14 cellular contexts compared by ENCODE assay signal in the genomic region with DNA sequence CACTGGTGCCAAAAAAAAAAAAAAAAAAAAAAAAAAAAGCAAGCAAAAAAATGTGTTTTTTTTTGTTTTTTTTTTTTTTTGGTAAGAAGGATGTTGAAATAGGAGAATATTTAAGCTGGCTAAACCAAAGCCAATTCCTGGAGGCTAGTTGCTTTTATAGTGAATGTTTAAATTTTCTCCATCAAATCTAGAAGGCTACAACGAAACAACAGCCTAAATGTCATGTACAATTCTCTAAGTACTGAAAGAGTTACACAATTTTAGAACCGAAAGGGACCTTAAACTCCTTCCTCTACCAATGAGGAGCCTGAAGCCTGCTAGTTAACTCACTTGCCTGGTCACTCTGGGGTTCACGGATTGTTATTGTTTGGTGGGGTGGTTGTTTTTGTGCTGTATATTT. TPM values are rescaled to one million over a fixed set of nuclear protein-coding genes. Genes with fewer than 3 reads are reported as not detected.
DNase-seq lines count a peak whose midpoint lies in the region; ATAC-seq, FAIRE-seq and TF ChIP-seq lines count a peak whose summit lies in the region.
"Had no signal": no experiment of that assay in that cellular context is flagged by ENCODE, and none has a peak within 500 bp of the region (broad histone marks: within the 10 kb centered on the region; RNA-seq: fewer than 3 reads in every experiment).

No MANE protein-coding gene starts in this region.

- no peak overlapping the region for H3K27ac Mint-ChIP-seq in stimulated activated memory B cell treated with anti-CD40 and anti-IgM and Interleukin-4, amounts not matched to agents 10 μg/mL and 1 μg/mL and 100 μg/mL, for 72 hours
- H3K27ac Mint-ChIP-seq: activated CD8-positive, alpha-beta memory T cell treated with anti-CD3 and anti-CD28 coated beads, Interleukin-2, amount 10 ng/mL, durations not matched to agents 7 days and 5 days had no signal

- peaks cover 23% of the 10 kb centered on the region for H3K4me1 Mint-ChIP-seq in stimulated activated memory B cell treated with anti-CD40 and anti-IgM and Interleukin-4, amounts not matched to agents 10 μg/mL and 1 μg/mL and 100 μg/mL, for 72 hours

- TF ChIP-seq POLR2A in body of pancreas (IDR thresholded peaks at IDR 0.05) (no peak), spleen (IDR thresholded peaks at IDR 0.05) (no peak)

- H3K4me3 Mint-ChIP-seq in stimulated activated memory B cell treated with anti-CD40 and anti-IgM and Interleukin-4, amounts not matched to agents 10 μg/mL and 1 μg/mL and 100 μg/mL, for 72 hours, result no peak overlapping the region
- H3K4me3 Mint-ChIP-seq: activated CD8-positive, alpha-beta memory T cell treated with anti-CD3 and anti-CD28 coated beads, Interleukin-2, amount 10 ng/mL, durations not matched to agents 7 days and 5 days had no signal

- intact Hi-C loops in body of pancreas (cut with DNase I), result no loop called here
- intact Hi-C loops in spleen (cut with DNase I; ENCODE audit: low total_unique reads), result no loop called here

- no peaks in the 10 kb centered on the region for H3K36me3 Mint-ChIP-seq in stimulated activated memory B cell treated with anti-CD40 and anti-IgM and Interleukin-4, amounts not matched to agents 10 μg/mL and 1 μg/mL and 100 μg/mL, for 72 hours
- H3K36me3 Mint-ChIP-seq: activated CD8-positive, alpha-beta memory T cell treated with anti-CD3 and anti-CD28 coated beads, Interleukin-2, amount 10 ng/mL, durations not matched to agents 7 days and 5 days had no signal

- H3K4me3 ChIP-seq in HUES6 (ENCODE audit: low read depth, low read length) (peak overlapping the region; percentile 94; the same call in 1 of the 2 replicates), body of pancreas (no peak overlapping the region), keratinocyte (ENCODE audit: control insufficient read depth in 2 of 3, extremely low read depth in 1 of 3, insufficient read depth in 2 of 3, low read depth in 1 of 3, low read length in 3 of 3) (peak overlapping the region in 2 of 3 experiments; percentile 86 to 94), spleen (no peak overlapping the region)

- peak overlapping the region; percentile 50 for H2AFZ ChIP-seq in keratinocyte (ENCODE audit: control insufficient read depth, low read length)

- H3K27ac ChIP-seq in HUES6 (ENCODE audit: low read depth, low read length) (no peak overlapping the region), body of pancreas (peak overlapping the region; percentile 52 to 92 (median 90)), keratinocyte (ENCODE audit: control insufficient read depth, insufficient read depth, low read length) (peak overlapping the region; percentile 56), spleen (peak overlapping the region in 5 of 8 donors; percentile 16 to 85 (median 33))

- TF ChIP-seq CTCF in body of pancreas (IDR thresholded peaks at IDR 0.05) (no peak), keratinocyte (optimal IDR thresholded peaks at IDR 0.05 in 1 of 3, IDR thresholded peaks at IDR 0.05 in 1 of 3, conservative IDR thresholded peaks at IDR 0.05 in 1 of 3; ENCODE audit: extremely low read depth in 1 of 3, insufficient read depth in 2 of 3, low read length in 3 of 3) (no peak), spleen (IDR thresholded peaks at IDR 0.05 in 8 of 11, conservative IDR thresholded peaks at IDR 0.05 in 3 of 11) (no peak), D721Med (IDR thresholded peaks at IDR 0.05; ENCODE audit: insufficient read depth, missing control alignments) (no peak)

- FAIRE-seq in keratinocyte (lab: Jason Lieb, UNC), result no peak
- no peak for FAIRE-seq in frontal cortex (lab: Jason Lieb, UNC)
- FAIRE-seq in D721Med (lab: Jason Lieb, UNC), result no peak

- WGBS in body of pancreas, 2 donors, result 10 to 12% methylated on average over 3 of the region's 3 CpGs
- 47 to 73% (median 48%) methylated on average over 3 of the region's 3 CpGs for WGBS in spleen, 5 donors

- H3K9me3 Mint-ChIP-seq in stimulated activated memory B cell treated with anti-CD40 and anti-IgM and Interleukin-4, amounts not matched to agents 10 μg/mL and 1 μg/mL and 100 μg/mL, for 72 hours, result no peaks in the 10 kb centered on the region

- no peaks in the 10 kb centered on the region for H4K20me1 ChIP-seq in keratinocyte (ENCODE audit: control insufficient read depth, extremely low read depth, insufficient read depth, low read length)

- dilution Hi-C loops in keratinocyte (cut with MboI; ENCODE audit: extremely low pct_ligation_motif_present, low sequenced_read_pairs), result no loop called here

- H3K36me3 ChIP-seq in HUES6 (ENCODE audit: control insufficient read depth, insufficient read depth, low read length) (no peaks in the 10 kb centered on the region; the same call in 1 of the 2 replicates), body of pancreas (replicated peaks in 1 of 2; ENCODE audit: insufficient read depth in 1 of 2, low read depth in 2 of 2) (no peaks in the 10 kb centered on the region), keratinocyte (ENCODE audit: control insufficient read depth in 2 of 2, extremely low read depth in 1 of 2, insufficient read depth in 2 of 2, low read length in 2 of 2) (peaks cover 0 to 2% of the 10 kb centered on the region in 2 experiments), spleen (peaks cover 0 to 5% (median 0%) of the 10 kb centered on the region in 6 donors)

- ATAC-seq in body of pancreas, result no peak
- no peak for ATAC-seq in stimulated activated memory B cell treated with anti-CD40 and anti-IgM and Interleukin-4, amounts not matched to agents 10 μg/mL and 1 μg/mL and 100 μg/mL, for 72 hours
- no peak for ATAC-seq in HG03460 (IDR thresholded peaks at IDR 0.05; ENCODE audit: unreplicated experiment)
- ATAC-seq: activated CD8-positive, alpha-beta memory T cell treated with anti-CD3 and anti-CD28 coated beads, Interleukin-2, amount 10 ng/mL, durations not matched to agents 7 days and 5 days; left ventricle myocardium superior; right cardiac atrium had no signal

- no peak for DNase-seq in body of pancreas
- no peak for DNase-seq in keratinocyte (ENCODE audit: low read depth, low spot score)
- no peak for DNase-seq in spleen
- DNase-seq in frontal cortex (ENCODE audit: low spot score in 2 of 2), result no peak
- no peak for DNase-seq in D721Med (ENCODE audit: insufficient read length, low spot score)
- DNase-seq: activated CD8-positive, alpha-beta memory T cell treated with anti-CD3 and anti-CD28 coated beads, Interleukin-2, amount 10 ng/mL, durations not matched to agents 7 days and 5 days; aorta; left ventricle myocardium superior; NCI-H1105; right cardiac atrium had no signal

- H3K9ac ChIP-seq in HUES6 (ENCODE audit: low read length) (no peak overlapping the region), keratinocyte (ENCODE audit: control insufficient read depth, extremely low read depth, insufficient read depth, low read length) (peak overlapping the region; percentile 87)

- H3K4me1 ChIP-seq in HUES6 (ENCODE audit: control insufficient read depth, insufficient read depth, low read length), result peaks cover 30% of the 10 kb centered on the region
- peaks cover 55% of the 10 kb centered on the region for H3K4me1 ChIP-seq in body of pancreas
- peaks cover 49% of the 10 kb centered on the region for H3K4me1 ChIP-seq in keratinocyte (ENCODE audit: control insufficient read depth, extremely low read depth, insufficient read depth, low read length)
- peaks cover 0 to 58% (median 19%) of the 10 kb centered on the region in 6 donors for H3K4me1 ChIP-seq in spleen

- peaks cover 63% of the 10 kb centered on the region for H3K27me3 Mint-ChIP-seq in stimulated activated memory B cell treated with anti-CD40 and anti-IgM and Interleukin-4, amounts not matched to agents 10 μg/mL and 1 μg/mL and 100 μg/mL, for 72 hours

- peaks cover 53% of the 10 kb centered on the region for H3K79me2 ChIP-seq in keratinocyte (ENCODE audit: control insufficient read depth, insufficient read depth, low read length)

- H3K9me1 ChIP-seq in keratinocyte (ENCODE audit: control insufficient read depth, extremely low read depth, insufficient read depth, low read length), result no peaks in the 10 kb centered on the region

- peaks cover 51% of the 10 kb centered on the region for H3K27me3 ChIP-seq in HUES6 (ENCODE audit: control insufficient read depth, insufficient read depth, low read length)
- no peaks in the 10 kb centered on the region for H3K27me3 ChIP-seq in body of pancreas
- no peaks in the 10 kb centered on the region for H3K27me3 ChIP-seq in keratinocyte (ENCODE audit: control insufficient read depth, extremely low read depth, insufficient read depth, low read length)
- H3K27me3 ChIP-seq in spleen (replicated peaks in 1 of 7), result peaks cover 0 to 43% (median 5%) of the 10 kb centered on the region in 7 donors

- H3K4me2 ChIP-seq in keratinocyte (ENCODE audit: control insufficient read depth, extremely low read depth, insufficient read depth, low read depth, low read length), result peak overlapping the region; percentile 95

- H3K9me3 ChIP-seq in HUES6 (ENCODE audit: control insufficient read depth, insufficient read depth, low read depth, low read length), result no peaks in the 10 kb centered on the region
- H3K9me3 ChIP-seq in body of pancreas, result no peaks in the 10 kb centered on the region
- H3K9me3 ChIP-seq in keratinocyte (ENCODE audit: control insufficient read depth, low read depth, low read length), result no peaks in the 10 kb centered on the region
- no peaks in the 10 kb centered on the region for H3K9me3 ChIP-seq in spleen

RNA-seq across cellular contexts. Expression of gene WLS, which starts 3.5 kb away (rescaled TPM):
- total RNA-seq in body of pancreas (10 to 100 TPM; 39.6 to 73.4 TPM), spleen (10 to 100 TPM; 31.6 to 67.2 (median 61.7) TPM), frontal cortex (28.1 TPM)
- polyA plus RNA-seq in keratinocyte (59.5 to 92.4 TPM (median 73.7 TPM) in 3 replicates), spleen (1 to 10 TPM; 5.6 to 9.3 (median 8.8) TPM)
- 14.1 TPM for polyA plus RNA-seq in keratinocyte (2011; ENCODE audit: low read depth)
- 33.4 and 56.9 TPM in 2 replicates for polyA plus RNA-seq in keratinocyte (2011; cell fraction: cytosol; rRNA removed)
- polyA plus RNA-seq in keratinocyte (2011; cell fraction: nucleus; rRNA removed), result 101 and 111 TPM in 2 replicates
- 34.8 and 57.5 TPM in 2 replicates for polyA plus RNA-seq in keratinocyte (2012; ENCODE audit: low replicate concordance)
- 60.5 to 166 TPM (median 119 TPM) in 3 replicates for polyA minus RNA-seq in keratinocyte
- polyA minus RNA-seq in keratinocyte (2011; cell fraction: cytosol; rRNA and poly(A)+ RNA removed), result 33.4 TPM
- 85.2 and 147 TPM in 2 replicates for polyA minus RNA-seq in keratinocyte (2011; cell fraction: nucleus; rRNA and poly(A)+ RNA removed)
- total RNA-seq: activated CD8-positive, alpha-beta memory T cell treated with anti-CD3 and anti-CD28 coated beads, Interleukin-2, amount 10 ng/mL, durations not matched to agents 7 days and 5 days; T-helper 2 cell treated with Interferon-gamma antibody and Interleukin-4, amounts not matched to agents 100 ng/mL and 5 ng/mL, for 36 hours had no signal

Comparison
In these comparisons a context has a peak if more than half of its experiments do, and no peak if none do; other contexts are left out.
1. H3K4me3 ChIP-seq: peak in HUES6 (single experiment) and keratinocyte (2 of 3); none in body of pancreas (0 of 2) and spleen (0 of 8).